8 cellular contexts compared by ENCODE assay signal in the genomic region with DNA sequence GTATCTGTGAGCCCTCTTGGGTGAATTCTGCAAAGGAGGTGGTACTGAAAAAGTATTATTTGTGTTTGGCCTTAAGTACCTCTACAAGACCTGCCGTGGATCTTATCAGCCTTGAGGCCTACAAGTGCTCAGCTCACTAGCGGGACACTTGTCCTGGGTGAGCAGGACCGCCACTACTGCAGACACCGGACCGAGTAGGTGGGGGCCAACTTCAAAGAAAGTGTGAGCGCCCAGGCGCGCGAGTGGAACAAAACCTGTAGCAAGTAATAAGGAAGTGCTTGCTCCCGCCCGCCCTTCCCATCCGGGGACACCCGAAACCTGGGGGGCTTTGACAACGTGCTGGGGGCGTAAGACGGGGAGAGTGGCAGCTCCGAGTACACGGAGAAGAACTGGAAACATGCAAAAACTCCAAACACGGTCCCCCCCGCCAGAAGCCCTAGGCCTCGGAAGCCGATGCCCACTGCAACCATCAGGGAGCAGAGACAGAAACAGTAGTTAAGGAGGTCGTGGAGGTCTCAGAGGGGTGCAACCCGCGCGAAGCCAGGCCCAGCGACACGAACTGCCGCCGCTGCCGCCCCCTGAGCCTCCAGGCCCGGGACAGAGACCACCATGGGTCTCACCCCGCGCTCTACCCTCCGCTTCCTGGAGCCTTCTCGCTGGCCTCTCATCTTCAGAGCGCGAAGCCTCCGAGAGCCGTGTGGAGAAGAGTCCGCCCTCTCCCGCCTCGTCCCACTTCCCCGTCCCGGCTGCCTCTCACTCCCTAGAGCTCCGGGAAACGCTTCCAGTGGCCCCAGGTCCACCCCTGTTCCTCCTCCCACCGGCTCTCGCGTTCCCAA. TPM values are rescaled to one million over a fixed set of nuclear protein-coding genes. Genes with fewer than 3 reads are reported as not detected.
A peak's percentile ranks its signal among the peaks of the same experiment; 100 is the strongest.
DNase-seq lines count a peak whose midpoint lies in the region; ATAC-seq and TF ChIP-seq lines count a peak whose summit lies in the region.

No MANE protein-coding gene starts in this region.

- H3K4me1 Mint-ChIP-seq in activated naive CD4-positive, alpha-beta T cell treated with anti-CD3 and anti-CD28 coated beads, Interleukin-2, amount 10 ng/mL, durations not matched to agents 7 days and 5 days: peaks cover 30% of the 10 kb centered on the region
- peaks cover 15% of the 10 kb centered on the region for H3K4me1 Mint-ChIP-seq in type B pancreatic cell (ENCODE audit: unreplicated experiment)

- H2AFZ ChIP-seq in parathyroid adenoma: peak overlapping the region; percentile 98

- H3K4me1 ChIP-seq in cardiac muscle cell (ENCODE audit: low read depth): peaks cover 7% of the 10 kb centered on the region
- H3K4me1 ChIP-seq in parathyroid adenoma: peaks cover 2% of the 10 kb centered on the region

- H3K9me3 ChIP-seq in cardiac muscle cell (ENCODE audit: low read depth) (no peaks in the 10 kb centered on the region), parathyroid adenoma (ENCODE audit: control insufficient read depth, low read length) (no peaks in the 10 kb centered on the region)

- peak overlapping the region; percentile 97 for H3K9ac ChIP-seq in parathyroid adenoma

- H3K4me2 ChIP-seq in parathyroid adenoma (ENCODE audit: low read length): peak overlapping the region; percentile 79

- peak; percentile 17 for ATAC-seq in HG02885 (IDR thresholded peaks at IDR 0.05; ENCODE audit: poor library complexity, unreplicated experiment)

- H3K27me3 ChIP-seq in cardiac muscle cell: no peaks in the 10 kb centered on the region
- H3K27me3 ChIP-seq in parathyroid adenoma (ENCODE audit: control insufficient read depth, insufficient read depth, low read length): no peaks in the 10 kb centered on the region

- H3K9me3 Mint-ChIP-seq in activated naive CD4-positive, alpha-beta T cell treated with anti-CD3 and anti-CD28 coated beads, Interleukin-2, amount 10 ng/mL, durations not matched to agents 7 days and 5 days: no peaks in the 10 kb centered on the region
- no peaks in the 10 kb centered on the region for H3K9me3 Mint-ChIP-seq in type B pancreatic cell

- TF ChIP-seq CTCF in RWPE1 (conservative IDR thresholded peaks at IDR 0.05; ENCODE audit: low read depth): no peak
- TF ChIP-seq CTCF in cardiac muscle cell (IDR thresholded peaks at IDR 0.05; ENCODE audit: low read depth, low read length): no peak
- no peak for TF ChIP-seq CTCF in parathyroid adenoma (IDR thresholded peaks at IDR 0.05)
- no peak for TF ChIP-seq CTCF in type B pancreatic cell (conservative IDR thresholded peaks at IDR 0.05)

- H3K27ac ChIP-seq in RWPE1 (peak overlapping the region; percentile 91), cardiac muscle cell (peak overlapping the region; percentile 99), parathyroid adenoma (peak overlapping the region; percentile 98)

- H3K79me2 ChIP-seq in parathyroid adenoma: peaks cover 30% of the 10 kb centered on the region

- no peaks in the 10 kb centered on the region for H3K27me3 Mint-ChIP-seq in activated naive CD4-positive, alpha-beta T cell treated with anti-CD3 and anti-CD28 coated beads, Interleukin-2, amount 10 ng/mL, durations not matched to agents 7 days and 5 days
- H3K27me3 Mint-ChIP-seq in type B pancreatic cell: peaks cover 7% of the 10 kb centered on the region

- peak overlapping the region; percentile 100 for H3K4me3 Mint-ChIP-seq in activated naive CD4-positive, alpha-beta T cell treated with anti-CD3 and anti-CD28 coated beads, Interleukin-2, amount 10 ng/mL, durations not matched to agents 7 days and 5 days
- H3K4me3 Mint-ChIP-seq in type B pancreatic cell: peak overlapping the region; percentile 100

- DNase-seq in ELF-1 (ENCODE audit: low read depth, low spot score): peak; percentile 52
- DNase-seq in RWPE1 (ENCODE audit: low spot score): no peak
- peak; percentile 77 for DNase-seq in activated naive CD4-positive, alpha-beta T cell treated with anti-CD3 and anti-CD28 coated beads, Interleukin-2, amount 10 ng/mL, durations not matched to agents 7 days and 5 days
- peak; percentile 11 to 69 for DNase-seq in cardiac muscle cell (ENCODE audit: low read depth in 1 of 2, low spot score in 1 of 2)
- DNase-seq in type B pancreatic cell (ENCODE audit: extremely low spot score, unreplicated experiment): no peak
- no peak for DNase-seq in NCI-H510A treated with DMSO at 0.1 percent for 48 hours (lab: John Stamatoyannopoulos, UW)

- peak overlapping the region; percentile 97 for H3K4me3 ChIP-seq in cardiac muscle cell
- peak overlapping the region; percentile 98 for H3K4me3 ChIP-seq in parathyroid adenoma (ENCODE audit: low read depth, low read length)

- H3K36me3 Mint-ChIP-seq in activated naive CD4-positive, alpha-beta T cell treated with anti-CD3 and anti-CD28 coated beads, Interleukin-2, amount 10 ng/mL, durations not matched to agents 7 days and 5 days: peaks cover 22% of the 10 kb centered on the region
- H3K36me3 Mint-ChIP-seq in type B pancreatic cell: peaks cover 6% of the 10 kb centered on the region

- POLR2A ChIA-PET in RWPE1 (lab: Yijun Ruan, JAX; ENCODE audit: low non-redundant PET): no interaction called here

- H3K36me3 ChIP-seq in cardiac muscle cell: peaks cover 4% of the 10 kb centered on the region
- no peaks in the 10 kb centered on the region for H3K36me3 ChIP-seq in parathyroid adenoma (ENCODE audit: control insufficient read depth, insufficient read depth, low read length)

- H3K27ac Mint-ChIP-seq in activated naive CD4-positive, alpha-beta T cell treated with anti-CD3 and anti-CD28 coated beads, Interleukin-2, amount 10 ng/mL, durations not matched to agents 7 days and 5 days: peak overlapping the region; percentile 100
- H3K27ac Mint-ChIP-seq in type B pancreatic cell: peak overlapping the region; percentile 100

- CTCF ChIA-PET in RWPE1 (lab: Yijun Ruan, JAX): interaction anchor here (0.8 kb wide), 1 partner anchor 32 kb away, joined by 4 read pairs; no protein-coding TSS in a partner anchor
- CTCF ChIA-PET in activated naive CD4-positive, alpha-beta T cell treated with anti-CD3 and anti-CD28 coated beads, Interleukin-2, amount 10 ng/mL, durations not matched to agents 7 days and 5 days (lab: Charles Lee): interaction anchor here (1.4 kb wide), 1 partner anchor 114 kb away, joined by 3 read pairs; no protein-coding TSS in a partner anchor

RNA-seq across cellular contexts. Expression of a gene that starts 0.6 kb away (rescaled TPM):
- total RNA-seq in cardiac muscle cell (71.8 and 73.1 TPM in 2 replicates), type B pancreatic cell (ENCODE audit: low replicate concordance) (216 and 242 TPM in 2 replicates)
- polyA plus RNA-seq in cardiac muscle cell: 49.3 and 69.3 TPM in 2 replicates

RNA-seq across cellular contexts. Expression of a gene that starts 55.5 kb away (rescaled TPM):
- total RNA-seq in cardiac muscle cell: 12.2 and 14.5 TPM in 2 replicates
- polyA plus RNA-seq in cardiac muscle cell: 11.9 and 22.4 TPM in 2 replicates
- total RNA-seq in type B pancreatic cell (ENCODE audit: low replicate concordance): 28.1 and 31.6 TPM in 2 replicates

Comparison
In these comparisons a context has a peak if more than half of its experiments do, and no peak if none do; other contexts are left out.
1. DNase-seq: peak in ELF-1 (single experiment), activated naive CD4-positive, alpha-beta T cell treated with anti-CD3 and anti-CD28 coated beads, Interleukin-2, amount 10 ng/mL, durations not matched to agents 7 days and 5 days (single experiment) and cardiac muscle cell (2 of 2); none in RWPE1 (single experiment), type B pancreatic cell (single experiment) and NCI-H510A treated with DMSO at 0.1 percent for 48 hours (single experiment).
2. Peak in every context shown above with its lines, with median percentiles within 50 percentile points of each other: H3K27ac ChIP-seq.